9 cellular contexts compared by ENCODE assay signal in genomic region chr17:35089846-35090193, GRCh38. TPM values are rescaled to one million over a fixed set of nuclear protein-coding genes. Genes with fewer than 3 reads are reported as not detected.
DNase-seq lines count a peak whose midpoint lies in the region; ATAC-seq, FAIRE-seq and TF ChIP-seq lines count a peak whose summit lies in the region.
"Had no signal": no experiment of that assay in that cellular context is flagged by ENCODE, and none has a peak within 500 bp of the region (broad histone marks: within the 10 kb centered on the region; RNA-seq: fewer than 3 reads in every experiment).

No MANE protein-coding gene starts in this region.

- peak; percentile 73 to 86 for DNase-seq in Kasumi-1 (lab: John Stamatoyannopoulos, UW)
- DNase-seq in activated CD8-positive, alpha-beta memory T cell treated with anti-CD3 and anti-CD28 coated beads, Interleukin-2, amount 10 ng/mL, durations not matched to agents 7 days and 5 days: peak; percentile 72
- DNase-seq in foreskin fibroblast: peak; percentile 27 to 58
- DNase-seq in pancreas: peak in 1 of 6 donors; percentile 21
- DNase-seq in SIG-M5 treated with dmso at 0.1 percent for 504 hours (lab: John Stamatoyannopoulos, UW; ENCODE audit: unreplicated experiment): no peak
- DNase-seq in GM19238 (ENCODE audit: insufficient read length, low spot score): no peak

- no peaks in the 10 kb centered on the region for H3K36me3 ChIP-seq in pancreas

- peaks cover 49% of the 10 kb centered on the region for H3K4me1 Mint-ChIP-seq in activated CD8-positive, alpha-beta memory T cell treated with anti-CD3 and anti-CD28 coated beads, Interleukin-2, amount 10 ng/mL, durations not matched to agents 7 days and 5 days

- peak overlapping the region; percentile 75 for H3K4me3 Mint-ChIP-seq in activated CD8-positive, alpha-beta memory T cell treated with anti-CD3 and anti-CD28 coated beads, Interleukin-2, amount 10 ng/mL, durations not matched to agents 7 days and 5 days

- intact Hi-C loops in pancreas (cut with DNase I): loop anchor here in 1 of 3 donors (10.0 kb wide), 1 partner anchor 85 kb away; no protein-coding TSS in a partner anchor

- TF ChIP-seq CTCF in 22Rv1 (IDR thresholded peaks at IDR 0.05) (no peak), foreskin fibroblast (IDR thresholded peaks at IDR 0.05; ENCODE audit: low read depth, low read length) (no peak), pancreas (IDR thresholded peaks at IDR 0.05) (no peak)

- H3K9me3 Mint-ChIP-seq in activated CD8-positive, alpha-beta memory T cell treated with anti-CD3 and anti-CD28 coated beads, Interleukin-2, amount 10 ng/mL, durations not matched to agents 7 days and 5 days (ENCODE audit: low read depth): no peaks in the 10 kb centered on the region

- ATAC-seq in GM19023 (IDR thresholded peaks at IDR 0.05; ENCODE audit: unreplicated experiment): peak; percentile 9
- peak; percentile 17 for ATAC-seq in activated CD8-positive, alpha-beta memory T cell treated with anti-CD3 and anti-CD28 coated beads, Interleukin-2, amount 10 ng/mL, durations not matched to agents 7 days and 5 days
- ATAC-seq in pancreas: peak in 3 of 4 donors; percentile 1 to 11 (median 4)

- WGBS in pancreas, 2 donors: 89 to 95% methylated on average over 10 of the region's 10 CpGs

- peak overlapping the region; percentile 96 for H3K27ac Mint-ChIP-seq in activated CD8-positive, alpha-beta memory T cell treated with anti-CD3 and anti-CD28 coated beads, Interleukin-2, amount 10 ng/mL, durations not matched to agents 7 days and 5 days

- peaks cover 5 to 11% (median 10%) of the 10 kb centered on the region in 3 donors for H3K4me1 ChIP-seq in pancreas

- CTCF ChIA-PET in activated CD8-positive, alpha-beta memory T cell treated with anti-CD3 and anti-CD28 coated beads, Interleukin-2, amount 10 ng/mL, durations not matched to agents 7 days and 5 days (lab: Charles Lee): interaction anchor here (0.6 to 8.8 kb wide), 44 partner anchors 9 to 674 kb away, joined by 3 to 59 read pairs (median 4); partner anchors contain the start of genes RAD51D and RFFL

- H3K4me3 ChIP-seq in foreskin fibroblast (ENCODE audit: low read depth in 1 of 2, low read length in 2 of 2) (peak overlapping the region; percentile 37 to 55), pancreas (peak overlapping the region in 2 of 4 donors; percentile 83 to 91)

- H3K27ac ChIP-seq in 22Rv1: peak overlapping the region; percentile 86; the same call in 1 of the 2 replicates
- H3K27ac ChIP-seq in pancreas: peak overlapping the region in 3 of 4 donors; percentile 22 to 93 (median 38)

- no peak for FAIRE-seq in pancreas (lab: Jason Lieb, UNC)

- H3K27me3 Mint-ChIP-seq in activated CD8-positive, alpha-beta memory T cell treated with anti-CD3 and anti-CD28 coated beads, Interleukin-2, amount 10 ng/mL, durations not matched to agents 7 days and 5 days: no peaks in the 10 kb centered on the region

- no peaks in the 10 kb centered on the region for H3K9me3 ChIP-seq in pancreas

- peaks cover 5% of the 10 kb centered on the region for H3K36me3 Mint-ChIP-seq in activated CD8-positive, alpha-beta memory T cell treated with anti-CD3 and anti-CD28 coated beads, Interleukin-2, amount 10 ng/mL, durations not matched to agents 7 days and 5 days

- H3K27me3 ChIP-seq in pancreas: no peaks in the 10 kb centered on the region

RNA-seq across cellular contexts. Expression of gene RFFL, which starts 26.3 kb away (rescaled TPM):
- total RNA-seq in activated CD8-positive, alpha-beta memory T cell treated with anti-CD3 and anti-CD28 coated beads, Interleukin-2, amount 10 ng/mL, durations not matched to agents 7 days and 5 days: 10 to 100 TPM; 47.7 to 52.2 TPM
- total RNA-seq in pancreas: 10 to 100 TPM; 12.9 to 24.4 (median 17.4) TPM
- polyA plus RNA-seq in pancreas: 1 to 10 TPM; 3.6 to 5.9 TPM

RNA-seq across cellular contexts. Expression of gene RAD51D, which starts 29.8 kb away (rescaled TPM):
- 10 to 100 TPM; 34.0 to 43.0 TPM for total RNA-seq in activated CD8-positive, alpha-beta memory T cell treated with anti-CD3 and anti-CD28 coated beads, Interleukin-2, amount 10 ng/mL, durations not matched to agents 7 days and 5 days
- 1 to 10 TPM; 4.4 to 9.4 (median 5.8) TPM for total RNA-seq in pancreas
- 1 to 10 TPM; 4.3 to 4.9 TPM for polyA plus RNA-seq in pancreas

RNA-seq across cellular contexts. Expression of gene FNDC8, which starts 31.6 kb away (rescaled TPM):
- not detected for total RNA-seq in activated CD8-positive, alpha-beta memory T cell treated with anti-CD3 and anti-CD28 coated beads, Interleukin-2, amount 10 ng/mL, durations not matched to agents 7 days and 5 days
- not detected for total RNA-seq in pancreas
- not detected for polyA plus RNA-seq in pancreas
- total RNA-seq: myocyte had no signal

RNA-seq across cellular contexts. Expression of gene NLE1, which starts 52.3 kb away (rescaled TPM):
- 10 to 100 TPM; 23.0 to 30.5 TPM for total RNA-seq in activated CD8-positive, alpha-beta memory T cell treated with anti-CD3 and anti-CD28 coated beads, Interleukin-2, amount 10 ng/mL, durations not matched to agents 7 days and 5 days
- total RNA-seq in pancreas: 10 to 100 TPM; 10.6 to 32.2 (median 16.9) TPM
- polyA plus RNA-seq in pancreas: 1 to 10 TPM; 6.4 to 7.6 TPM

RNA-seq across cellular contexts. Expression of gene UNC45B, which starts 57.8 kb away (rescaled TPM):
- total RNA-seq in activated CD8-positive, alpha-beta memory T cell treated with anti-CD3 and anti-CD28 coated beads, Interleukin-2, amount 10 ng/mL, durations not matched to agents 7 days and 5 days: under 1 TPM in 1 of 2 experiments, not detected in 1; 0.06 TPM
- under 1 TPM in 2 of 6 donors, not detected in 4; 0.04 to 0.06 TPM for total RNA-seq in pancreas
- under 1 TPM in 1 of 2 donors, not detected in 1; 0.02 TPM for polyA plus RNA-seq in pancreas

Comparison
In these comparisons a context has a peak if more than half of its experiments do, and no peak if none do; other contexts are left out.
1. DNase-seq: peak in Kasumi-1 (2 of 2), activated CD8-positive, alpha-beta memory T cell treated with anti-CD3 and anti-CD28 coated beads, Interleukin-2, amount 10 ng/mL, durations not matched to agents 7 days and 5 days (single experiment) and foreskin fibroblast (2 of 2); none in SIG-M5 treated with dmso at 0.1 percent for 504 hours (single experiment) and GM19238 (single experiment).
2. Peak in every context shown above with its lines, with median percentiles within 50 percentile points of each other: ATAC-seq.